ENCODE assay signal across 22 cellular contexts in the genomic region with DNA sequence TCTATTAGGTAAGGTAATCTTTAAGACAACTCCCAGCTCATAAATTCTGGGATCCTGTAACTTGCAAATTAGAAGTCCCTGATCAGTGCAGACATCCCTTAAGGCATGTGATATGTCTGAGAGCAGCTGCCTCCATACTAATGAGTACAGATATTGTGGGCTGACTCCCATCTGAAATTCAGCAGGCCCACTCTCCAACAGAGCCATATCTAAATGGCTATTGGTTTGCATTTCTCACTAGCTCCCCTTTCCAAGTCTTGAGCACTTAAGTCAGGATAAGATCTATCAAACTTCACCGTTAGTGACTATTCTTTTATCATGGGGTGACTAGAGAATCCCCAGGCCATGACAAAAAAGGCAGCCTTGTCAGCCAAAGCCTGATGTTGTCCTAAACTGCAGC.
DNase-seq lines count a peak whose midpoint lies in the region; ATAC-seq, FAIRE-seq and TF ChIP-seq lines count a peak whose summit lies in the region.
"Had no signal": no experiment of that assay in that cellular context is flagged by ENCODE, and none has a peak within 500 bp of the region (broad histone marks: within the 10 kb centered on the region; RNA-seq: fewer than 3 reads in every experiment).

No MANE protein-coding gene starts in this region.

- H3K56ac ChIP-seq in H1 (replicated peaks; ENCODE audit: insufficient read length, low read depth, low read length), result no peak overlapping the region
- H3K56ac ChIP-seq in mesendoderm (ENCODE audit: low read length), result no peak overlapping the region

- no peaks in the 10 kb centered on the region for H3K79me2 ChIP-seq in SK-N-SH (ENCODE audit: insufficient read depth)
- H3K79me2 ChIP-seq in GM23338 (replicated peaks; ENCODE audit: insufficient read depth), result no peaks in the 10 kb centered on the region
- H3K79me2 ChIP-seq in H1 (ENCODE audit: control insufficient read depth in 1 of 2, insufficient read depth in 2 of 2, low read length in 2 of 2), result no peaks in the 10 kb centered on the region
- no peaks in the 10 kb centered on the region for H3K79me2 ChIP-seq in mesendoderm (ENCODE audit: control insufficient read depth, insufficient read depth, low read length)

- H3K36me3 Mint-ChIP-seq in GM23338 (ENCODE audit: low read depth), result no peaks in the 10 kb centered on the region
- H3K36me3 Mint-ChIP-seq: CD14-positive monocyte; CD8-positive, alpha-beta memory T cell had no signal

- H3K27me3 Mint-ChIP-seq in GM23338 (ENCODE audit: insufficient read depth, low read depth, poor library complexity), result no peaks in the 10 kb centered on the region
- H3K27me3 Mint-ChIP-seq: B cell; CD4-positive, alpha-beta T cell; CD8-positive, alpha-beta memory T cell had no signal

- H3F3A ChIP-seq in SK-N-SH (replicated peaks; ENCODE audit: insufficient read depth), result no peaks in the 10 kb centered on the region
- no peaks in the 10 kb centered on the region for H3F3A ChIP-seq in GM23338 (replicated peaks; ENCODE audit: low read depth)

- H3K23me2 ChIP-seq in H1 (ENCODE audit: low read depth, low read length), result no peaks in the 10 kb centered on the region

- H4K91ac ChIP-seq in H1 (replicated peaks; ENCODE audit: insufficient read length, low read length), result no peak overlapping the region

- TF ChIP-seq RAD21 in SK-N-SH (IDR thresholded peaks at IDR 0.05; ENCODE audit: low read length) (no peak), H1 (IDR thresholded peaks at IDR 0.05 in 1 of 2, conservative IDR thresholded peaks at IDR 0.05 in 1 of 2; ENCODE audit: low read depth in 2 of 2, low read length in 2 of 2) (no peak)

- H3K36me3 ChIP-seq in SK-N-SH (replicated peaks in 1 of 2; ENCODE audit: control insufficient read depth in 1 of 2, insufficient read depth in 2 of 2, low read length in 1 of 2), result no peaks in the 10 kb centered on the region
- no peaks in the 10 kb centered on the region for H3K36me3 ChIP-seq in GM23338 (ENCODE audit: insufficient read depth)
- H3K36me3 ChIP-seq in H1 (ENCODE audit: control insufficient read depth in 2 of 4, insufficient read depth in 4 of 4, low read length in 3 of 4), result no peaks in the 10 kb centered on the region
- no peaks in the 10 kb centered on the region for H3K36me3 ChIP-seq in mesendoderm (ENCODE audit: control insufficient read depth, insufficient read depth, low read length)
- H3K36me3 ChIP-seq: BLaER1 treated with 17β-estradiol and CSF1 and Interleukin-3, amounts not matched to agents 10 nM and 100 nM had no signal

- no peaks in the 10 kb centered on the region for H3K27me3 ChIP-seq in SK-N-SH (ENCODE audit: insufficient read depth)
- H3K27me3 ChIP-seq in GM23338 (ENCODE audit: insufficient read depth), result no peaks in the 10 kb centered on the region
- H3K27me3 ChIP-seq in H1 (replicated peaks in 1 of 4; ENCODE audit: control insufficient read depth in 3 of 4, extremely low read depth in 1 of 4, insufficient read depth in 3 of 4, low read length in 3 of 4), result no peaks in the 10 kb centered on the region
- H3K27me3 ChIP-seq in mesendoderm (ENCODE audit: insufficient read depth, low read length, poor library complexity), result no peaks in the 10 kb centered on the region
- H3K27me3 ChIP-seq: BLaER1 treated with 17β-estradiol and CSF1 and Interleukin-3, amounts not matched to agents 10 nM and 100 nM had no signal

- H3K4me3 ChIP-seq in SK-N-SH (ENCODE audit: low read depth in 2 of 2, low read length in 1 of 2), result no peak overlapping the region
- H3K4me3 ChIP-seq in GM23338, result no peak overlapping the region
- H3K4me3 ChIP-seq in H1 (ENCODE audit: extremely low read depth in 1 of 4, insufficient read depth in 2 of 4, low read depth in 3 of 4, low read length in 4 of 4), result no peak overlapping the region
- H3K4me3 ChIP-seq in mesendoderm (ENCODE audit: low read length), result no peak overlapping the region
- H3K4me3 ChIP-seq: BLaER1 treated with 17β-estradiol and CSF1 and Interleukin-3, amounts not matched to agents 10 nM and 100 nM; GM12878 had no signal

- H3K4me3 Mint-ChIP-seq in GM23338, result no peak overlapping the region
- H3K4me3 Mint-ChIP-seq: B cell; CD14-positive monocyte; CD4-positive, alpha-beta T cell; CD8-positive, alpha-beta memory T cell had no signal

- H3K4me1 ChIP-seq in SK-N-SH (ENCODE audit: control insufficient read depth in 1 of 2, insufficient read depth in 2 of 2, low read depth in 1 of 2, low read length in 1 of 2) (no peaks in the 10 kb centered on the region; a peak in 2 of 4 replicates), GM23338 (ENCODE audit: insufficient read depth) (no peaks in the 10 kb centered on the region), H1 (replicated peaks in 1 of 4; ENCODE audit: control insufficient read depth in 3 of 4, insufficient read depth in 4 of 4, low read length in 3 of 4) (no peaks in the 10 kb centered on the region), mesendoderm (ENCODE audit: control insufficient read depth, low read depth, low read length) (no peaks in the 10 kb centered on the region)
- H3K4me1 ChIP-seq: BLaER1 treated with 17β-estradiol and CSF1 and Interleukin-3, amounts not matched to agents 10 nM and 100 nM had no signal

- no peaks in the 10 kb centered on the region for H3K4me1 Mint-ChIP-seq in GM23338
- H3K4me1 Mint-ChIP-seq: B cell; CD14-positive monocyte; CD8-positive, alpha-beta memory T cell had no signal

- TF ChIP-seq CTCF in SK-N-SH (IDR thresholded peaks at IDR 0.05) (no peak), GM23338 (conservative IDR thresholded peaks at IDR 0.05; ENCODE audit: low read depth in 2 of 2) (no peak), H1 (IDR thresholded peaks at IDR 0.05; ENCODE audit: control extremely low read depth in 1 of 3, insufficient read depth in 1 of 3, low read depth in 1 of 3, low read length in 3 of 3) (no peak)

- H4K5ac ChIP-seq in H1 (ENCODE audit: insufficient read length, low read depth, low read length) (no peak overlapping the region), mesendoderm (ENCODE audit: low read length) (no peak overlapping the region)

- no peaks in the 10 kb centered on the region for H3K9me2 ChIP-seq in SK-N-SH
- H3K9me2 ChIP-seq in GM23338 (ENCODE audit: insufficient read depth), result no peaks in the 10 kb centered on the region

- H3K9ac ChIP-seq in SK-N-SH (no peak overlapping the region), H1 (replicated peaks in 1 of 4; ENCODE audit: extremely low read depth in 1 of 4, low read depth in 3 of 4, low read length in 3 of 4) (no peak overlapping the region), mesendoderm (ENCODE audit: low read length) (no peak overlapping the region)
- H3K9ac ChIP-seq: BLaER1 treated with 17β-estradiol and CSF1 and Interleukin-3, amounts not matched to agents 10 nM and 100 nM had no signal

- H3K18ac ChIP-seq in H1 (ENCODE audit: extremely low read depth, low read length) (no peak overlapping the region), mesendoderm (ENCODE audit: low read length) (no peak overlapping the region)

- H3K23ac ChIP-seq in H1 (ENCODE audit: insufficient read length), result no peak overlapping the region
- H3K23ac ChIP-seq in mesendoderm (ENCODE audit: low read length), result no peak overlapping the region

- TF ChIP-seq EP300 in SK-N-SH (IDR thresholded peaks at IDR 0.05; ENCODE audit: borderline replicate concordance in 1 of 2, low read depth in 1 of 2, low read length in 1 of 2), result peak in 1 of 2 experiments; percentile 62; a peak in 1 of 4 replicates
- no peak for TF ChIP-seq EP300 in H1 (IDR thresholded peaks at IDR 0.05; ENCODE audit: borderline replicate concordance in 1 of 2, low read depth in 2 of 2, low read length in 2 of 2)

- POLR2A ChIA-PET in SK-N-SH (lab: Yijun Ruan, JAX), result no interaction called here
- POLR2A ChIA-PET in H1 (lab: Charles Lee; ENCODE audit: partially characterized antibody), result no interaction called here

- H2BK12ac ChIP-seq in H1 (ENCODE audit: low read depth, low read length), result no peak overlapping the region

- H2AFZ ChIP-seq in SK-N-SH (ENCODE audit: low read depth) (no peak overlapping the region), GM23338 (peak overlapping the region; percentile 38; the same call in 1 of the 2 replicates), H1 (ENCODE audit: low read length) (0 out of 2 replicates have a peak overlapping the region, but pooled peaks have one; percentile 54)

- no peak overlapping the region for H2AK5ac ChIP-seq in H1 (ENCODE audit: low read depth, low read length)
- no peak overlapping the region for H2AK5ac ChIP-seq in mesendoderm (ENCODE audit: low read length)

- TF ChIP-seq POLR2A in H1 (IDR thresholded peaks at IDR 0.05; ENCODE audit: control extremely low read depth in 1 of 2, low read depth in 2 of 2, low read length in 2 of 2), result no peak

- H3K9me3 ChIP-seq in SK-N-SH, result no peaks in the 10 kb centered on the region
- no peaks in the 10 kb centered on the region for H3K9me3 ChIP-seq in H1 (ENCODE audit: insufficient read depth in 2 of 2, low read depth in 1 of 2, low read length in 1 of 2)
- H3K9me3 ChIP-seq: BLaER1 treated with 17β-estradiol and CSF1 and Interleukin-3, amounts not matched to agents 10 nM and 100 nM had no signal

- H3K4me2 ChIP-seq in SK-N-SH, result no peak overlapping the region
- no peak overlapping the region for H3K4me2 ChIP-seq in GM23338
- no peak overlapping the region for H3K4me2 ChIP-seq in H1 (ENCODE audit: insufficient read depth in 1 of 2, low read depth in 2 of 2, low read length in 2 of 2)
- H3K4me2 ChIP-seq in mesendoderm (ENCODE audit: low read length), result no peak overlapping the region
- H3K4me2 ChIP-seq: BLaER1 treated with 17β-estradiol and CSF1 and Interleukin-3, amounts not matched to agents 10 nM and 100 nM had no signal

- no peak overlapping the region for H2BK15ac ChIP-seq in H1 (ENCODE audit: low read length)
- H2BK15ac ChIP-seq in mesendoderm (replicated peaks; ENCODE audit: low read depth), result no peak overlapping the region

- H4K20me1 ChIP-seq in SK-N-SH (ENCODE audit: insufficient read depth) (no peaks in the 10 kb centered on the region), GM23338 (replicated peaks; ENCODE audit: insufficient read depth) (no peaks in the 10 kb centered on the region), H1 (replicated peaks in 1 of 2; ENCODE audit: control insufficient read depth in 1 of 2, insufficient read depth in 2 of 2, low read length in 2 of 2) (no peaks in the 10 kb centered on the region)
- H4K20me1 ChIP-seq: BLaER1 treated with 17β-estradiol and CSF1 and Interleukin-3, amounts not matched to agents 10 nM and 100 nM had no signal

- H3K9me3 Mint-ChIP-seq in GM23338, result no peaks in the 10 kb centered on the region
- H3K9me3 Mint-ChIP-seq: CD4-positive, alpha-beta T cell had no signal

- H3K4ac ChIP-seq in H1 (replicated peaks; ENCODE audit: insufficient read length, low read depth, low read length), result no peak overlapping the region
- H3K4ac ChIP-seq in mesendoderm (ENCODE audit: low read depth, low read length), result no peak overlapping the region

- ATAC-seq in SK-N-SH treated with all-trans-retinoic acid at 6 μM for 48 hours (no peak), GM23338 (no peak), GM21576 (IDR thresholded peaks at IDR 0.05; ENCODE audit: unreplicated experiment) (no peak)
- ATAC-seq: GM12878 had no signal

- 0% methylated on average over 1 of the region's 1 CpG for WGBS in SK-N-SH (ENCODE audit: low lambda C conversion rate)
- WGBS in H1 (ENCODE audit: extremely low coverage in 1 of 2, insufficient coverage in 1 of 2, insufficient read length in 1 of 2, insufficient replicate concordance in 2 of 2, low coverage in 1 of 2, low lambda C conversion rate in 2 of 2, missing lambda C conversion rate in 1 of 2), 2 experiments, result 91% methylated on average over 1 of the region's 1 CpG; no CpG with 5 or more reads in 1 of the 2 experiments
- WGBS in mesendoderm (ENCODE audit: extremely low coverage, insufficient coverage, low lambda C conversion rate), result no CpG with 5 or more reads among the region's 1 CpG

- H3K27ac Mint-ChIP-seq in GM23338, result no peak overlapping the region
- H3K27ac Mint-ChIP-seq: B cell; CD14-positive monocyte; CD4-positive, alpha-beta T cell; CD8-positive, alpha-beta memory T cell had no signal

- no peak overlapping the region for H3K14ac ChIP-seq in H1 (ENCODE audit: insufficient read length)

- H3K27ac ChIP-seq in SK-N-SH (ENCODE audit: low read depth in 2 of 2, low read length in 1 of 2) (peak overlapping the region in 1 of 2 experiments; percentile 86; a peak in 2 of 4 replicates), GM23338 (ENCODE audit: low read depth) (no peak overlapping the region), H1 (ENCODE audit: low read depth, low read length) (no peak overlapping the region), mesendoderm (ENCODE audit: low read depth, low read length) (no peak overlapping the region)
- H3K27ac ChIP-seq: BLaER1 treated with 17β-estradiol and CSF1 and Interleukin-3, amounts not matched to agents 10 nM and 100 nM had no signal

- DNase-seq in SK-N-SH (peak; percentile 49), GM23338 (ENCODE audit: low spot score) (no peak), H1 (ENCODE audit: low read depth in 1 of 2, low spot score in 2 of 2) (no peak), mesendoderm (peak; percentile 78), AG08395 (ENCODE audit: low spot score) (no peak)
- DNase-seq: CD4-positive, alpha-beta T cell; CD8-positive, alpha-beta memory T cell; DMS 273 treated with DMSO at 0.1 percent for 48 hours; DMS79; EL; GDM1; GOT3; H7; HCEC 1CT had no signal

- H3K79me1 ChIP-seq in H1 (ENCODE audit: low read depth, low read length) (no peaks in the 10 kb centered on the region), mesendoderm (ENCODE audit: low read length) (no peaks in the 10 kb centered on the region)

- no peak for FAIRE-seq in H1 (lab: Jason Lieb, UNC)
- FAIRE-seq: D721Med, GM12878, GM19239 had no signal

- H2BK5ac ChIP-seq in H1 (ENCODE audit: low read depth, low read length), result no peak overlapping the region
- no peak overlapping the region for H2BK5ac ChIP-seq in mesendoderm (ENCODE audit: low read length)

- CTCF ChIA-PET in SK-N-SH (lab: Yijun Ruan, JAX), result interaction anchor here (0.8 to 1.5 kb wide), 2 partner anchors 24 to 166 kb away, joined by 3 read pairs; no protein-coding TSS in a partner anchor
- CTCF ChIA-PET in H1 (lab: Charles Lee; ENCODE audit: partially characterized antibody), result interaction anchor here (0.7 kb wide), 1 partner anchor 9 kb away, joined by 3 read pairs; no protein-coding TSS in a partner anchor

- no peak overlapping the region for H2BK120ac ChIP-seq in H1 (replicated peaks; ENCODE audit: low read depth, low read length)
- no peak overlapping the region for H2BK120ac ChIP-seq in mesendoderm (ENCODE audit: low read depth, low read length)

- H2BK20ac ChIP-seq in H1 (ENCODE audit: low read length), result no peak overlapping the region

- no peak overlapping the region for H4K8ac ChIP-seq in H1 (ENCODE audit: extremely low read depth, insufficient read depth, low read length)
- no peak overlapping the region for H4K8ac ChIP-seq in mesendoderm (ENCODE audit: low read depth, low read length)

Comparison
In these comparisons a context has a peak if more than half of its experiments do, and no peak if none do; other contexts are left out.
1. DNase-seq: peak in SK-N-SH (single experiment) and mesendoderm (single experiment); none in GM23338 (single experiment), H1 (0 of 2) and AG08395 (single experiment).